23 cellular contexts compared by ENCODE assay signal in genomic region chr4:37542749-37543148, GRCh38.
A peak's percentile ranks its signal among the peaks of the same experiment; 100 is the strongest.
DNase-seq lines count a peak whose midpoint lies in the region; ATAC-seq and TF ChIP-seq lines count a peak whose summit lies in the region.
"Had no signal": no experiment of that assay in that cellular context is flagged by ENCODE, and none has a peak within 500 bp of the region (broad histone marks: within the 10 kb centered on the region; RNA-seq: fewer than 3 reads in every experiment).

No MANE protein-coding gene starts in this region.

- no peak for TF ChIP-seq RAD21 in SK-N-SH (IDR thresholded peaks at IDR 0.05; ENCODE audit: low read length)

- TF ChIP-seq CTCF in Caco-2 (IDR thresholded peaks at IDR 0.05; ENCODE audit: insufficient read depth in 1 of 2, low read depth in 1 of 2, low read length in 1 of 2, severe bottlenecking in 1 of 2, unreplicated experiment in 1 of 2) (no peak), SK-N-SH (IDR thresholded peaks at IDR 0.05) (no peak)

- H2AFZ ChIP-seq in SK-N-SH (ENCODE audit: low read depth) = no peak overlapping the region

- H3K27me3 ChIP-seq in Caco-2 (replicated peaks; ENCODE audit: control insufficient read depth, insufficient read depth, low read length) (no peaks in the 10 kb centered on the region), SK-N-SH (ENCODE audit: insufficient read depth) (peaks cover 16% of the 10 kb centered on the region; the same call in 1 of the 2 replicates)

- H3K27ac ChIP-seq in SK-N-SH (ENCODE audit: low read depth in 2 of 2, low read length in 1 of 2) = no peak overlapping the region
- H3K27ac ChIP-seq: A549 had no signal

- H3K4me1 ChIP-seq in Caco-2 (peaks cover 60% of the 10 kb centered on the region), SK-N-SH (ENCODE audit: control insufficient read depth in 1 of 2, insufficient read depth in 2 of 2, low read depth in 1 of 2, low read length in 1 of 2) (no peaks in the 10 kb centered on the region)
- H3K4me1 ChIP-seq: A549 had no signal

- H3K79me2 ChIP-seq in SK-N-SH (ENCODE audit: insufficient read depth) = no peaks in the 10 kb centered on the region

- peaks cover 32% of the 10 kb centered on the region for H3K4me1 Mint-ChIP-seq in Caco-2 (ENCODE audit: low read depth, unreplicated experiment)
- H3K4me1 Mint-ChIP-seq: CD4-positive, alpha-beta memory T cell; T-helper 17 cell had no signal

- intact Hi-C loops in Caco-2 (cut with micrococcal nuclease; ENCODE audit: unreplicated experiment) = loop anchor here (1.0 kb wide), 3 partner anchors 14 to 89 kb away; a partner anchor contains a TSS

- H3K27me3 Mint-ChIP-seq in Caco-2 (ENCODE audit: insufficient read depth, unreplicated experiment) = no peaks in the 10 kb centered on the region
- H3K27me3 Mint-ChIP-seq: T-helper 17 cell had no signal

- peaks cover 21% of the 10 kb centered on the region for H3K9me3 Mint-ChIP-seq in Caco-2 (ENCODE audit: unreplicated experiment)

- H3K9me2 ChIP-seq in SK-N-SH = no peaks in the 10 kb centered on the region

- H3K9me3 ChIP-seq in Caco-2 (peaks cover 6% of the 10 kb centered on the region), SK-N-SH (no peaks in the 10 kb centered on the region)
- H3K9me3 ChIP-seq: A549 had no signal

- H3K9ac ChIP-seq in SK-N-SH = no peak overlapping the region

- H3K4me2 ChIP-seq in SK-N-SH = no peak overlapping the region
- H3K4me2 ChIP-seq: A549 had no signal

- TF ChIP-seq EP300 in SK-N-SH (IDR thresholded peaks at IDR 0.05; ENCODE audit: borderline replicate concordance in 1 of 2, low read depth in 1 of 2, low read length in 1 of 2) = no peak

- H3K27ac Mint-ChIP-seq in Caco-2 (ENCODE audit: unreplicated experiment) = peak overlapping the region; percentile 13
- H3K27ac Mint-ChIP-seq: CD4-positive, alpha-beta memory T cell; T-helper 17 cell had no signal

- WGBS in SK-N-SH (ENCODE audit: low lambda C conversion rate) = 18% methylated on average over 3 of the region's 3 CpGs

- H3K4me3 ChIP-seq in Caco-2 (ENCODE audit: low read depth, low read length) (no peak overlapping the region), SK-N-SH (ENCODE audit: low read depth in 2 of 2, low read length in 1 of 2) (no peak overlapping the region)
- H3K4me3 ChIP-seq: A549 had no signal

- H4K20me1 ChIP-seq in SK-N-SH (ENCODE audit: insufficient read depth) = no peaks in the 10 kb centered on the region

- POLR2A ChIA-PET in Caco-2 (lab: Charles Lee) (no interaction called here), SK-N-SH (lab: Yijun Ruan, JAX) (no interaction called here)

- H3F3A ChIP-seq in SK-N-SH (replicated peaks; ENCODE audit: insufficient read depth) = no peaks in the 10 kb centered on the region

- H3K36me3 ChIP-seq in Caco-2 (ENCODE audit: control insufficient read depth, insufficient read depth, low read length) (no peaks in the 10 kb centered on the region), SK-N-SH (replicated peaks in 1 of 2; ENCODE audit: control insufficient read depth in 1 of 2, insufficient read depth in 2 of 2, low read length in 1 of 2) (no peaks in the 10 kb centered on the region)

- peak overlapping the region; percentile 3 for H3K4me3 Mint-ChIP-seq in Caco-2 (ENCODE audit: unreplicated experiment)
- H3K4me3 Mint-ChIP-seq: CD4-positive, alpha-beta memory T cell; T-helper 17 cell had no signal

- CTCF ChIA-PET in Caco-2 (lab: Charles Lee) = no interaction called here
- CTCF ChIA-PET in SK-N-SH (lab: Yijun Ruan, JAX) = no interaction called here

- DNase-seq in Caco-2 = no peak
- peak; percentile 37 for DNase-seq in DMS 273 (lab: John Stamatoyannopoulos, UW; ENCODE audit: unreplicated experiment)
- peak; percentile 43 for DNase-seq in NCI-H524 treated with DMSO at 0.1 percent for 48 hours (lab: John Stamatoyannopoulos, UW)
- no peak for DNase-seq in left lobe of liver (ENCODE audit: low spot score)
- no peak for DNase-seq in SK-N-SH
- no peak for DNase-seq in 8988T
- no peak for DNase-seq in activated gamma-delta T cell treated with Interleukin-2 at 50 U/mL for 16 hours
- DNase-seq: C1 segment of cervical spinal cord; CD4-positive, alpha-beta memory T cell; COR-L47; DMS53; IMR-90; KG1; MM.1S; NCI-H1417; NCI-H187 treated with DMSO at 0.1 percent for 48 hours; NCI-H748 treated with DMSO at 0.1 percent for 48 hours; NK-92 treated with Interleukin-12 subunit alpha and Interleukin-12 subunit beta, amount 100 ng/mL, for 24 hours; T-helper 17 cell had no signal

- ATAC-seq in left lobe of liver = peak; percentile 79
- ATAC-seq in HG03432 (IDR thresholded peaks at IDR 0.05; ENCODE audit: unreplicated experiment) = no peak
- ATAC-seq: A549, PC-3, SK-N-SH treated with all-trans-retinoic acid at 6 μM for 48 hours, T-helper 17 cell had no signal

- peaks cover 26% of the 10 kb centered on the region for H3K36me3 Mint-ChIP-seq in Caco-2 (ENCODE audit: insufficient read depth, unreplicated experiment)

- BruUV-seq in Caco-2 (replicated peaks; lab: Mats Ljungman, UMichigan) = no TSS peak

TF ChIP-seq in SK-N-SH, 30 proteins besides CTCF, POLR2A, EP300 and RAD21:
- TF ChIP-seq USF1 (IDR thresholded peaks at IDR 0.05; ENCODE audit: borderline replicate concordance, low read depth) (no peak), MEF2A (IDR thresholded peaks at IDR 0.05; ENCODE audit: borderline replicate concordance, low read depth) (no peak), POLR2AphosphoS5 (IDR thresholded peaks at IDR 0.05; ENCODE audit: low read depth, low read length) (no peak), ELF1 (IDR thresholded peaks at IDR 0.05) (no peak), MXI1 (IDR thresholded peaks at IDR 0.05; ENCODE audit: low read depth, low read length) (no peak), RXRA (IDR thresholded peaks at IDR 0.05; ENCODE audit: borderline replicate concordance, low read depth) (no peak), TCF12 (IDR thresholded peaks at IDR 0.05) (no peak), ZBTB33 (IDR thresholded peaks at IDR 0.05; ENCODE audit: borderline replicate concordance, low read depth) (no peak), TEAD4 (IDR thresholded peaks at IDR 0.05; ENCODE audit: borderline replicate concordance, insufficient read depth) (no peak), FOXJ3 (CRISPR knock-in tag; IDR thresholded peaks at IDR 0.05) (no peak), FOSL2 (IDR thresholded peaks at IDR 0.05; ENCODE audit: borderline replicate concordance, low read depth) (no peak), NFIC (IDR thresholded peaks at IDR 0.05; ENCODE audit: borderline replicate concordance) (no peak), GABPA (IDR thresholded peaks at IDR 0.05; ENCODE audit: low read depth) (no peak), RCOR1 (IDR thresholded peaks at IDR 0.05; ENCODE audit: low read length) (no peak), MAX (IDR thresholded peaks at IDR 0.05; ENCODE audit: low read depth) (no peak), SIN3A (IDR thresholded peaks at IDR 0.05; ENCODE audit: borderline replicate concordance, low read depth, low read length) (no peak), EZH2phosphoT487 (IDR thresholded peaks at IDR 0.05; ENCODE audit: borderline replicate concordance, low read depth) (no peak), REST (IDR thresholded peaks at IDR 0.05; ENCODE audit: low read depth, low read length) (no peak)

Comparison
In these comparisons a context has a peak if more than half of its experiments do, and no peak if none do; other contexts are left out.
1. DNase-seq: peak in DMS 273 (single experiment) and NCI-H524 treated with DMSO at 0.1 percent for 48 hours (single experiment); none in Caco-2 (0 of 2), left lobe of liver (single experiment), SK-N-SH (single experiment), 8988T (single experiment) and activated gamma-delta T cell treated with Interleukin-2 at 50 U/mL for 16 hours (single experiment).